In the genomic region with DNA sequence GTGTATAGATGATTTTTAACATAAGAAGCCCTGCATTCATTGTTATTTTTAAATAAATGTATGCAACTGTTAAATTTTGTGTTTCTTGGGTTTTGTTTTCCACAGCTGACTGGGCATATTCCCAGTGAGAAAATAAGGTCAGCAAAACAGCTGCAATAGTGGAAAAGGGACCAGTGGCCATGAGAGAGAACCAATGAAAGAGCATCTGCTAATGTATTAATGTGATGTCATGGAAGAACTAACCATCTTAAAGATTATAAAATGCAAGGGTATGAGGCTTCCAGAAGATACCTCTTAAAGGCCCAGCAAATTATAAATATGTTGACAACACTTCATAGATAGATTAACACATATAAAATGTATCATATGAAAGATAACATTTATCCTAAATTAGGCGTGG, we compare ENCODE assay signal across 37 cellular contexts. TPM values are rescaled to one million over a fixed set of nuclear protein-coding genes. Genes with fewer than 3 reads are reported as not detected.
"Had no signal": no experiment of that assay in that cellular context is flagged by ENCODE, and none has a peak within 500 bp of the region (broad histone marks: within the 10 kb centered on the region; RNA-seq: fewer than 3 reads in every experiment).

No MANE protein-coding gene starts in this region.

- H3K27me3 ChIP-seq: MG63 had no signal

- DNase-seq: Karpas-422, Kasumi-1, KG1, MG63, MM.1S, MV-4-11, NCI-H1048, NCI-H1092, NCI-H1092 treated with DMSO at 0.1 percent for 48 hours, NCI-H1105, NCI-H1105 treated with DMSO at 0.1 percent for 48 hours, NCI-H1417, NCI-H1417 treated with DMSO at 0.1 percent for 48 hours, NCI-H1436, NCI-H1436 treated with DMSO at 0.1 percent for 48 hours, NCI-H146, NCI-H1694, NCI-H1694 treated with DMSO at 0.1 percent for 48 hours, NCI-H187, NCI-H187 treated with DMSO at 0.1 percent for 48 hours, NCI-H1930, NCI-H2029, NCI-H2029 treated with DMSO at 0.1 percent for 48 hours, NCI-H2081, NCI-H2081 treated with DMSO at 0.1 percent for 48 hours, NCI-H2107, NCI-H2171, NCI-H2171 treated with DMSO at 0.1 percent for 48 hours, NCI-H2227 treated with DMSO at 0.1 percent for 48 hours, NCI-H226, NCI-H345, NCI-H446, NCI-H446 treated with DMSO at 0.1 percent for 48 hours, NCI-H510A had no signal

- H3K4me2 ChIP-seq: KMS-11 had no signal

- H3K27ac ChIP-seq: KMS-11 had no signal

- H3K9me3 ChIP-seq: MG63 had no signal

- H3K36me3 ChIP-seq: MG63 had no signal

- H3K9ac ChIP-seq: KMS-11 had no signal

- H3K4me3 ChIP-seq: MG63 had no signal

RNA-seq across cellular contexts. Expression of gene KBTBD12, which starts 31.0 kb away (rescaled TPM):
- total RNA-seq: MCF 10A, NCI-H460 had no signal
